5 cellular contexts compared by ENCODE assay signal in the genomic region with DNA sequence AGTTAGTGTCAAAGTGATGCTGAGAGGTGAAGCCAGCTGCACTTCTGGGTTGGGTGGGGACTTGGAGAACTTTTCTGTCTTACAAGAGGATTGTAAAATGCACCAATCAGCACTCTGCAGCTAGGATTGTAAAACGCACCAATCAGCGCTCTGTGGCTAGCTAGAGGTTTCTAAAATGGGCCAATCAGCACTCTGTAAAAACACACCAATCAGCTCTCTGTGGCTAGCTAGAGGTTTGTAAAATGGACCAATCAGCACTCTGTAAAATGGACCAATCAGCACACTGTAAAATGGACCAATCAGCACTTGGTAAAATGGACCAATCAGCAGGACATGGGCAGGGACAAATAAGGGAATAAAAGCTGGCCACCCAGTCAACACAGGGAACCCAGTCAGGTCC. TPM values are rescaled to one million over a fixed set of nuclear protein-coding genes. Genes with fewer than 3 reads are reported as not detected.
"Had no signal": no experiment of that assay in that cellular context is flagged by ENCODE, and none has a peak within 500 bp of the region (broad histone marks: within the 10 kb centered on the region; RNA-seq: fewer than 3 reads in every experiment).

No MANE protein-coding gene starts in this region.

RNA-seq across cellular contexts. Expression of a gene that starts 1.2 kb away (rescaled TPM):
- total RNA-seq: LHCN-M2, OCI-LY7, PC-3, SK-MEL-5 had no signal
- polyA plus RNA-seq: SK-N-SH had no signal
